Comparison of ENCODE assay signal across 7 cellular contexts in genomic region chr3:69084668-69085542, GRCh38. TPM values are rescaled to one million over a fixed set of nuclear protein-coding genes. Genes with fewer than 3 reads are reported as not detected.
DNase-seq lines count a peak whose midpoint lies in the region; ATAC-seq, FAIRE-seq and TF ChIP-seq lines count a peak whose summit lies in the region.

Gene ARL6IP5, plus strand, starts transcription at chr3:69084937. Its CDS starts 111 bp downstream, at chr3:69085048.

- TF ChIP-seq CTCF in body of pancreas (IDR thresholded peaks at IDR 0.05) (no peak), gastrocnemius medialis (IDR thresholded peaks at IDR 0.05 in 4 of 5, conservative IDR thresholded peaks at IDR 0.05 in 1 of 5) (no peak)

- 0% methylated on average over 18 to 49 of the region's 49 CpGs for WGBS in body of pancreas, 2 donors

- H3K27ac ChIP-seq in body of pancreas (peak within 1 kb of the TSS; percentile 89 to 96 (median 94)), gastrocnemius medialis (peak within 1 kb of the TSS; percentile 95 to 99 (median 97))

- peak; percentile 39 for ATAC-seq in GM18508 (IDR thresholded peaks at IDR 0.05; ENCODE audit: insufficient read depth, unreplicated experiment)
- peak; percentile 46 for ATAC-seq in HG02973 (IDR thresholded peaks at IDR 0.05; ENCODE audit: unreplicated experiment)
- ATAC-seq in body of pancreas: peak; percentile 81
- peak; percentile 44 to 48 for ATAC-seq in gastrocnemius medialis

- peaks cover 71% of the 10 kb centered on the region for H3K4me1 ChIP-seq in body of pancreas
- peaks cover 72 to 75% of the 10 kb centered on the region in 2 donors for H3K4me1 ChIP-seq in gastrocnemius medialis

- H3K36me3 ChIP-seq in body of pancreas (replicated peaks in 1 of 2; ENCODE audit: insufficient read depth in 1 of 2, low read depth in 2 of 2): no peaks in the 10 kb centered on the region
- no peaks in the 10 kb centered on the region for H3K36me3 ChIP-seq in gastrocnemius medialis

- no peaks in the 10 kb centered on the region for H3K27me3 ChIP-seq in body of pancreas
- no peaks in the 10 kb centered on the region for H3K27me3 ChIP-seq in gastrocnemius medialis

- FAIRE-seq in TTC549 (lab: Jason Lieb, UNC): peak; percentile 82

- intact Hi-C loops in body of pancreas (cut with DNase I): no loop called here
- intact Hi-C loops in gastrocnemius medialis (cut with DNase I; ENCODE audit: low total_unique reads): no loop called here

- DNase-seq in NCI-H2107 treated with DMSO at 0.1 percent for 48 hours (lab: John Stamatoyannopoulos, UW; ENCODE audit: unreplicated experiment) (peak; percentile 57), body of pancreas (peak; percentile 93 to 95 (median 94)), iPS DF 4.7 (ENCODE audit: extremely low read depth, low spot score) (peak; percentile 60), gastrocnemius medialis (peak; percentile 93)

- H3K4me3 ChIP-seq in body of pancreas (peak within 1 kb of the TSS; percentile 50 to 89), gastrocnemius medialis (peak within 1 kb of the TSS; percentile 85 to 97 (median 88))

- in situ Hi-C loops in gastrocnemius medialis (cut with MboI; ENCODE audit: low sequenced_read_pairs in 4 of 4): no loop called here

- H3K9me3 ChIP-seq in body of pancreas: no peaks in the 10 kb centered on the region
- H3K9me3 ChIP-seq in gastrocnemius medialis: no peaks in the 10 kb centered on the region

- peak; percentile 44 to 69 (median 61) for TF ChIP-seq POLR2A in body of pancreas (IDR thresholded peaks at IDR 0.05)
- peak; percentile 78 to 83 for TF ChIP-seq POLR2A in gastrocnemius medialis (IDR thresholded peaks at IDR 0.05)

RNA-seq across cellular contexts. Expression of gene ARL6IP5, which starts in this region (rescaled TPM):
- 10 to 100 TPM; 34.6 to 73.9 TPM for total RNA-seq in body of pancreas
- total RNA-seq in gastrocnemius medialis: 100 to 1,000 TPM; 108 to 181 (median 145) TPM

Comparison
In these comparisons a context has a peak if more than half of its experiments do, and no peak if none do; other contexts are left out.
1. Peak in every context shown above with its lines: DNase-seq, ATAC-seq, H3K4me3 ChIP-seq and H3K27ac ChIP-seq.